ENCODE assay signal across 1 cellular context in the genomic region with DNA sequence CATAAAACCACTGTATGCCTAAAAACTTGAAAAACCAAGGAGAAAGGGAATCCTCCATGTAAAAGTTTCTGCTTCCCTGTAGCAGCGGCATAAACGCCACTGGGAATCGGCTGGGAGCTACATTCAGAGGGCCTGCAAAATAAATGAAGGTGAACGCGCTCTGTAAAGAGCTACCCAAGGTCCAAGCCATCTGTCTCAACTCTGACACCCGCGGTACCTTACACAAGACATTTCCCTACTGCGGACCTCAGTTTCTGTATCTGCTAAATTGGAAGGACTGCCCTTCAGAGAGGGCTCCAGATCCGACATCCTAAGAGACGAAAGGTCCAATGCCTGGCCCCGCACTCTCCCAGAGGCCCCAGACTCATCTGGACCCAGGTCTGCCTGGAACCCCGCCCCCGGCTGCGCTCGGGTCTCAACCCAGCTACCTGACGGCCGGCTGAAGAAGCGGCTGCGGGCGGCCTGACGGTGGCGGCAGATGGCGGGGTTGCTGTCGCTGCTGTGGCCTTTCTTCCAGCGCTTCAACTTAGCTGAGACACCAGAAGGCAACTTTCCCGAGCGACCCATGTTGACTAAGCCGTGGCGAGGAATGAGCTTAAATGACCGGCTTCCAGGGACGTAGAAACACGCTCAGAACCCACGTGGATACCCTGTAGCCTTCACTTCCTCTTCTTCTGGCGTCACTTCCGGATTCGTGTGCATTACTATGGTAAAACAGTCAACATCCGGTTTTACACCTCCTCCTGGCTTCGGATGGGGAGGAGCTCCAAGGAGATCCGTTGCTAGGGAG.
TF ChIP-seq lines count a peak whose summit lies in the region.

A gene with protein sequence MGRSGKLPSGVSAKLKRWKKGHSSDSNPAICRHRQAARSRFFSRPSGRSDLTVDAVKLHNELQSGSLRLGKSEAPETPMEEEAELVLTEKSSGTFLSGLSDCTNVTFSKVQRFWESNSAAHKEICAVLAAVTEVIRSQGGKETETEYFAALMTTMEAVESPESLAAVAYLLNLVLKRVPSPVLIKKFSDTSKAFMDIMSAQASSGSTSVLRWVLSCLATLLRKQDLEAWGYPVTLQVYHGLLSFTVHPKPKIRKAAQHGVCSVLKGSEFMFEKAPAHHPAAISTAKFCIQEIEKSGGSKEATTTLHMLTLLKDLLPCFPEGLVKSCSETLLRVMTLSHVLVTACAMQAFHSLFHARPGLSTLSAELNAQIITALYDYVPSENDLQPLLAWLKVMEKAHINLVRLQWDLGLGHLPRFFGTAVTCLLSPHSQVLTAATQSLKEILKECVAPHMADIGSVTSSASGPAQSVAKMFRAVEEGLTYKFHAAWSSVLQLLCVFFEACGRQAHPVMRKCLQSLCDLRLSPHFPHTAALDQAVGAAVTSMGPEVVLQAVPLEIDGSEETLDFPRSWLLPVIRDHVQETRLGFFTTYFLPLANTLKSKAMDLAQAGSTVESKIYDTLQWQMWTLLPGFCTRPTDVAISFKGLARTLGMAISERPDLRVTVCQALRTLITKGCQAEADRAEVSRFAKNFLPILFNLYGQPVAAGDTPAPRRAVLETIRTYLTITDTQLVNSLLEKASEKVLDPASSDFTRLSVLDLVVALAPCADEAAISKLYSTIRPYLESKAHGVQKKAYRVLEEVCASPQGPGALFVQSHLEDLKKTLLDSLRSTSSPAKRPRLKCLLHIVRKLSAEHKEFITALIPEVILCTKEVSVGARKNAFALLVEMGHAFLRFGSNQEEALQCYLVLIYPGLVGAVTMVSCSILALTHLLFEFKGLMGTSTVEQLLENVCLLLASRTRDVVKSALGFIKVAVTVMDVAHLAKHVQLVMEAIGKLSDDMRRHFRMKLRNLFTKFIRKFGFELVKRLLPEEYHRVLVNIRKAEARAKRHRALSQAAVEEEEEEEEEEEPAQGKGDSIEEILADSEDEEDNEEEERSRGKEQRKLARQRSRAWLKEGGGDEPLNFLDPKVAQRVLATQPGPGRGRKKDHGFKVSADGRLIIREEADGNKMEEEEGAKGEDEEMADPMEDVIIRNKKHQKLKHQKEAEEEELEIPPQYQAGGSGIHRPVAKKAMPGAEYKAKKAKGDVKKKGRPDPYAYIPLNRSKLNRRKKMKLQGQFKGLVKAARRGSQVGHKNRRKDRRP (N-terminal part only) (minus strand): TSS at position 676 of the 790 bp plus-strand sequence. CDS start 109 bp downstream, at position 567.

TF ChIP-seq in HepG2, 621 proteins besides CTCF, POLR2A, EP300 and RAD21 (continued from another document and continues in another):
- TF ChIP-seq, protein P1, sequence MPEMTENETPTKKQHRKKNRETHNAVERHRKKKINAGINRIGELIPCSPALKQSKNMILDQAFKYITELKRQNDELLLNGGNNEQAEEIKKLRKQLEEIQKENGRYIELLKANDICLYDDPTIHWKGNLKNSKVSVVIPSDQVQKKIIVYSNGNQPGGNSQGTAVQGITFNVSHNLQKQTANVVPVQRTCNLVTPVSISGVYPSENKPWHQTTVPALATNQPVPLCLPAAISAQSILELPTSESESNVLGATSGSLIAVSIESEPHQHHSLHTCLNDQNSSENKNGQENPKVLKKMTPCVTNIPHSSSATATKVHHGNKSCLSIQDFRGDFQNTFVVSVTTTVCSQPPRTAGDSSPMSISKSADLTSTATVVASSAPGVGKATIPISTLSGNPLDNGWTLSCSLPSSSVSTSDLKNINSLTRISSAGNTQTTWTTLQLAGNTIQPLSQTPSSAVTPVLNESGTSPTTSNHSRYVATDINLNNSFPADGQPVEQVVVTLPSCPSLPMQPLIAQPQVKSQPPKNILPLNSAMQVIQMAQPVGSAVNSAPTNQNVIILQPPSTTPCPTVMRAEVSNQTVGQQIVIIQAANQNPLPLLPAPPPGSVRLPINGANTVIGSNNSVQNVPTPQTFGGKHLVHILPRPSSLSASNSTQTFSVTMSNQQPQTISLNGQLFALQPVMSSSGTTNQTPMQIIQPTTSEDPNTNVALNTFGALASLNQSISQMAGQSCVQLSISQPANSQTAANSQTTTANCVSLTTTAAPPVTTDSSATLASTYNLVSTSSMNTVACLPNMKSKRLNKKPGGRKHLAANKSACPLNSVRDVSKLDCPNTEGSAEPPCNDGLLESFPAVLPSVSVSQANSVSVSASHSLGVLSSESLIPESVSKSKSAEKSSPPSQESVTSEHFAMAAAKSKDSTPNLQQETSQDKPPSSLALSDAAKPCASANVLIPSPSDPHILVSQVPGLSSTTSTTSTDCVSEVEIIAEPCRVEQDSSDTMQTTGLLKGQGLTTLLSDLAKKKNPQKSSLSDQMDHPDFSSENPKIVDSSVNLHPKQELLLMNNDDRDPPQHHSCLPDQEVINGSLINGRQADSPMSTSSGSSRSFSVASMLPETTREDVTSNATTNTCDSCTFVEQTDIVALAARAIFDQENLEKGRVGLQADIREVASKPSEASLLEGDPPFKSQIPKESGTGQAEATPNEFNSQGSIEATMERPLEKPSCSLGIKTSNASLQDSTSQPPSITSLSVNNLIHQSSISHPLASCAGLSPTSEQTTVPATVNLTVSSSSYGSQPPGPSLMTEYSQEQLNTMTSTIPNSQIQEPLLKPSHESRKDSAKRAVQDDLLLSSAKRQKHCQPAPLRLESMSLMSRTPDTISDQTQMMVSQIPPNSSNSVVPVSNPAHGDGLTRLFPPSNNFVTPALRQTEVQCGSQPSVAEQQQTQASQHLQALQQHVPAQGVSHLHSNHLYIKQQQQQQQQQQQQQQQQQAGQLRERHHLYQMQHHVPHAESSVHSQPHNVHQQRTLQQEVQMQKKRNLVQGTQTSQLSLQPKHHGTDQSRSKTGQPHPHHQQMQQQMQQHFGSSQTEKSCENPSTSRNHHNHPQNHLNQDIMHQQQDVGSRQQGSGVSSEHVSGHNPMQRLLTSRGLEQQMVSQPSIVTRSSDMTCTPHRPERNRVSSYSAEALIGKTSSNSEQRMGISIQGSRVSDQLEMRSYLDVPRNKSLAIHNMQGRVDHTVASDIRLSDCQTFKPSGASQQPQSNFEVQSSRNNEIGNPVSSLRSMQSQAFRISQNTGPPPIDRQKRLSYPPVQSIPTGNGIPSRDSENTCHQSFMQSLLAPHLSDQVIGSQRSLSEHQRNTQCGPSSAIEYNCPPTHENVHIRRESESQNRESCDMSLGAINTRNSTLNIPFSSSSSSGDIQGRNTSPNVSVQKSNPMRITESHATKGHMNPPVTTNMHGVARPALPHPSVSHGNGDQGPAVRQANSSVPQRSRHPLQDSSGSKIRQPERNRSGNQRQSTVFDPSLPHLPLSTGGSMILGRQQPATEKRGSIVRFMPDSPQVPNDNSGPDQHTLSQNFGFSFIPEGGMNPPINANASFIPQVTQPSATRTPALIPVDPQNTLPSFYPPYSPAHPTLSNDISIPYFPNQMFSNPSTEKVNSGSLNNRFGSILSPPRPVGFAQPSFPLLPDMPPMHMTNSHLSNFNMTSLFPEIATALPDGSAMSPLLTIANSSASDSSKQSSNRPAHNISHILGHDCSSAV (CRISPR knock-in tag; IDR thresholded peaks at IDR 0.05; ENCODE audit: borderline replicate concordance) = no peak
- TF ChIP-seq, protein P2, sequence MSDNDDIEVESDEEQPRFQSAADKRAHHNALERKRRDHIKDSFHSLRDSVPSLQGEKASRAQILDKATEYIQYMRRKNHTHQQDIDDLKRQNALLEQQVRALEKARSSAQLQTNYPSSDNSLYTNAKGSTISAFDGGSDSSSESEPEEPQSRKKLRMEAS (IDR thresholded peaks at IDR 0.05) = peak; percentile 99
- TF ChIP-seq, protein P3, sequence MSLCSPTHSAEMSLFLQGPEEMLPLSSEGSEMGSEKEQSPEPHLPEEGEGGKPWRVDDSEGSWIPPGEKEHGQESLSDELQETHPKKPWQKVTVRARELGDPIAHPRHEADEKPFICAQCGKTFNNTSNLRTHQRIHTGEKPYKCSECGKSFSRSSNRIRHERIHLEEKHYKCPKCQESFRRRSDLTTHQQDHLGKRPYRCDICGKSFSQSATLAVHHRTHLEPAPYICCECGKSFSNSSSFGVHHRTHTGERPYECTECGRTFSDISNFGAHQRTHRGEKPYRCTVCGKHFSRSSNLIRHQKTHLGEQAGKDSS (CRISPR knock-in tag; IDR thresholded peaks at IDR 0.05; ENCODE audit: borderline replicate concordance, low read depth) = no peak
- TF ChIP-seq HOXA5 (CRISPR knock-in tag; IDR thresholded peaks at IDR 0.05) = no peak
- TF ChIP-seq ZNF501 (CRISPR knock-in tag; IDR thresholded peaks at IDR 0.05) = peak; percentile 63; the same call in 1 of the 2 replicates
- TF ChIP-seq SALL2 (CRISPR knock-in tag; IDR thresholded peaks at IDR 0.05) = no peak
- TF ChIP-seq AGO1 (IDR thresholded peaks at IDR 0.05; ENCODE audit: low read depth, low read length, poor library complexity, severe bottlenecking) = peak; percentile 54
- TF ChIP-seq, protein P4, sequence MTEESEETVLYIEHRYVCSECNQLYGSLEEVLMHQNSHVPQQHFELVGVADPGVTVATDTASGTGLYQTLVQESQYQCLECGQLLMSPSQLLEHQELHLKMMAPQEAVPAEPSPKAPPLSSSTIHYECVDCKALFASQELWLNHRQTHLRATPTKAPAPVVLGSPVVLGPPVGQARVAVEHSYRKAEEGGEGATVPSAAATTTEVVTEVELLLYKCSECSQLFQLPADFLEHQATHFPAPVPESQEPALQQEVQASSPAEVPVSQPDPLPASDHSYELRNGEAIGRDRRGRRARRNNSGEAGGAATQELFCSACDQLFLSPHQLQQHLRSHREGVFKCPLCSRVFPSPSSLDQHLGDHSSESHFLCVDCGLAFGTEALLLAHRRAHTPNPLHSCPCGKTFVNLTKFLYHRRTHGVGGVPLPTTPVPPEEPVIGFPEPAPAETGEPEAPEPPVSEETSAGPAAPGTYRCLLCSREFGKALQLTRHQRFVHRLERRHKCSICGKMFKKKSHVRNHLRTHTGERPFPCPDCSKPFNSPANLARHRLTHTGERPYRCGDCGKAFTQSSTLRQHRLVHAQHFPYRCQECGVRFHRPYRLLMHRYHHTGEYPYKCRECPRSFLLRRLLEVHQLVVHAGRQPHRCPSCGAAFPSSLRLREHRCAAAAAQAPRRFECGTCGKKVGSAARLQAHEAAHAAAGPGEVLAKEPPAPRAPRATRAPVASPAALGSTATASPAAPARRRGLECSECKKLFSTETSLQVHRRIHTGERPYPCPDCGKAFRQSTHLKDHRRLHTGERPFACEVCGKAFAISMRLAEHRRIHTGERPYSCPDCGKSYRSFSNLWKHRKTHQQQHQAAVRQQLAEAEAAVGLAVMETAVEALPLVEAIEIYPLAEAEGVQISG (CRISPR knock-in tag; IDR thresholded peaks at IDR 0.05) = peak; percentile 72
- TF ChIP-seq SCMH1 (CRISPR knock-in tag; IDR thresholded peaks at IDR 0.05; ENCODE audit: borderline replicate concordance) = no peak
- TF ChIP-seq, protein P5, sequence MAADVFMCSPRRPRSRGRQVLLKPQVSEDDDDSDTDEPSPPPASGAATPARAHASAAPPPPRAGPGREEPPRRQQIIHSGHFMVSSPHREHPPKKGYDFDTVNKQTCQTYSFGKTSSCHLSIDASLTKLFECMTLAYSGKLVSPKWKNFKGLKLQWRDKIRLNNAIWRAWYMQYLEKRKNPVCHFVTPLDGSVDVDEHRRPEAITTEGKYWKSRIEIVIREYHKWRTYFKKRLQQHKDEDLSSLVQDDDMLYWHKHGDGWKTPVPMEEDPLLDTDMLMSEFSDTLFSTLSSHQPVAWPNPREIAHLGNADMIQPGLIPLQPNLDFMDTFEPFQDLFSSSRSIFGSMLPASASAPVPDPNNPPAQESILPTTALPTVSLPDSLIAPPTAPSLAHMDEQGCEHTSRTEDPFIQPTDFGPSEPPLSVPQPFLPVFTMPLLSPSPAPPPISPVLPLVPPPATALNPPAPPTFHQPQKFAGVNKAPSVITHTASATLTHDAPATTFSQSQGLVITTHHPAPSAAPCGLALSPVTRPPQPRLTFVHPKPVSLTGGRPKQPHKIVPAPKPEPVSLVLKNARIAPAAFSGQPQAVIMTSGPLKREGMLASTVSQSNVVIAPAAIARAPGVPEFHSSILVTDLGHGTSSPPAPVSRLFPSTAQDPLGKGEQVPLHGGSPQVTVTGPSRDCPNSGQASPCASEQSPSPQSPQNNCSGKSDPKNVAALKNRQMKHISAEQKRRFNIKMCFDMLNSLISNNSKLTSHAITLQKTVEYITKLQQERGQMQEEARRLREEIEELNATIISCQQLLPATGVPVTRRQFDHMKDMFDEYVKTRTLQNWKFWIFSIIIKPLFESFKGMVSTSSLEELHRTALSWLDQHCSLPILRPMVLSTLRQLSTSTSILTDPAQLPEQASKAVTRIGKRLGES (CRISPR knock-in tag; IDR thresholded peaks at IDR 0.05; ENCODE audit: borderline replicate concordance) = no peak
- TF ChIP-seq KLF13 (CRISPR knock-in tag; IDR thresholded peaks at IDR 0.05) = no peak
- peak; percentile 94 for TF ChIP-seq CREB1 (IDR thresholded peaks at IDR 0.05)
- peak; percentile 98 for TF ChIP-seq CREB1 (CRISPR knock-in tag; IDR thresholded peaks at IDR 0.05)
- TF ChIP-seq RFXANK (CRISPR knock-in tag; IDR thresholded peaks at IDR 0.05) = no peak
- TF ChIP-seq TOPORS (CRISPR knock-in tag; IDR thresholded peaks at IDR 0.05) = no peak; the same call in 1 of the 2 replicates
- TF ChIP-seq ZNF629 (CRISPR knock-in tag; conservative IDR thresholded peaks at IDR 0.05) = no peak
- no peak for TF ChIP-seq ZNF749 (CRISPR knock-in tag; IDR thresholded peaks at IDR 0.05; ENCODE audit: borderline replicate concordance)
- peak; percentile 80 for TF ChIP-seq REPIN1 (CRISPR knock-in tag; IDR thresholded peaks at IDR 0.05; ENCODE audit: borderline replicate concordance, low read depth)
- TF ChIP-seq HDAC2 (CRISPR knock-in tag; IDR thresholded peaks at IDR 0.05) = peak; percentile 75
- no peak for TF ChIP-seq MAFK (conservative IDR thresholded peaks at IDR 0.05 in 1 of 2, IDR thresholded peaks at IDR 0.05 in 1 of 2; ENCODE audit: low read length in 2 of 2)
- TF ChIP-seq ZNF777 (CRISPR knock-in tag; IDR thresholded peaks at IDR 0.05) = no peak
- TF ChIP-seq, protein P6, sequence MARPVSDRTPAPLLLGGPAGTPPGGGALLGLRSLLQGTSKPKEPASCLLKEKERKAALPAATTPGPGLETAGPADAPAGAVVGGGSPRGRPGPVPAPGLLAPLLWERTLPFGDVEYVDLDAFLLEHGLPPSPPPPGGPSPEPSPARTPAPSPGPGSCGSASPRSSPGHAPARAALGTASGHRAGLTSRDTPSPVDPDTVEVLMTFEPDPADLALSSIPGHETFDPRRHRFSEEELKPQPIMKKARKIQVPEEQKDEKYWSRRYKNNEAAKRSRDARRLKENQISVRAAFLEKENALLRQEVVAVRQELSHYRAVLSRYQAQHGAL (CRISPR knock-in tag; IDR thresholded peaks at IDR 0.05; ENCODE audit: not compliant biosample characterization) = no peak
- no peak for TF ChIP-seq CENPX (CRISPR knock-in tag; IDR thresholded peaks at IDR 0.05)
- TF ChIP-seq CC2D1A (CRISPR knock-in tag; IDR thresholded peaks at IDR 0.05) = no peak
- peak; percentile 72 for TF ChIP-seq NFKB2 (CRISPR knock-in tag; IDR thresholded peaks at IDR 0.05; ENCODE audit: borderline replicate concordance)
- TF ChIP-seq, protein P7, sequence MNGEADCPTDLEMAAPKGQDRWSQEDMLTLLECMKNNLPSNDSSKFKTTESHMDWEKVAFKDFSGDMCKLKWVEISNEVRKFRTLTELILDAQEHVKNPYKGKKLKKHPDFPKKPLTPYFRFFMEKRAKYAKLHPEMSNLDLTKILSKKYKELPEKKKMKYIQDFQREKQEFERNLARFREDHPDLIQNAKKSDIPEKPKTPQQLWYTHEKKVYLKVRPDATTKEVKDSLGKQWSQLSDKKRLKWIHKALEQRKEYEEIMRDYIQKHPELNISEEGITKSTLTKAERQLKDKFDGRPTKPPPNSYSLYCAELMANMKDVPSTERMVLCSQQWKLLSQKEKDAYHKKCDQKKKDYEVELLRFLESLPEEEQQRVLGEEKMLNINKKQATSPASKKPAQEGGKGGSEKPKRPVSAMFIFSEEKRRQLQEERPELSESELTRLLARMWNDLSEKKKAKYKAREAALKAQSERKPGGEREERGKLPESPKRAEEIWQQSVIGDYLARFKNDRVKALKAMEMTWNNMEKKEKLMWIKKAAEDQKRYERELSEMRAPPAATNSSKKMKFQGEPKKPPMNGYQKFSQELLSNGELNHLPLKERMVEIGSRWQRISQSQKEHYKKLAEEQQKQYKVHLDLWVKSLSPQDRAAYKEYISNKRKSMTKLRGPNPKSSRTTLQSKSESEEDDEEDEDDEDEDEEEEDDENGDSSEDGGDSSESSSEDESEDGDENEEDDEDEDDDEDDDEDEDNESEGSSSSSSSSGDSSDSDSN (CRISPR knock-in tag; IDR thresholded peaks at IDR 0.05) = peak; percentile 54; the same call in 1 of the 2 replicates
- TF ChIP-seq FOXK2 (IDR thresholded peaks at IDR 0.05) = peak; percentile 96
- TF ChIP-seq KAT8 (CRISPR knock-in tag; IDR thresholded peaks at IDR 0.05) = peak; percentile 92
- TF ChIP-seq SIN3A (IDR thresholded peaks at IDR 0.05; ENCODE audit: borderline replicate concordance, low read depth, low read length) = peak; percentile 99
